Comparison of ENCODE assay signal across 8 cellular contexts in genomic region chr6:156782691-156783320, GRCh38. TPM values are rescaled to one million over a fixed set of nuclear protein-coding genes. Genes with fewer than 3 reads are reported as not detected.
A peak's percentile ranks its signal among the peaks of the same experiment; 100 is the strongest.
DNase-seq lines count a peak whose midpoint lies in the region; ATAC-seq and TF ChIP-seq lines count a peak whose summit lies in the region.

No MANE protein-coding gene starts in this region.

- TF ChIP-seq CTCF in endothelial cell (IDR thresholded peaks at IDR 0.05; ENCODE audit: unreplicated experiment), result no peak

- H3K4me1 ChIP-seq in rectal smooth muscle tissue (ENCODE audit: control insufficient read depth, insufficient read depth, low read length), result peaks cover 11% of the 10 kb centered on the region

- no peak overlapping the region for H3K4me3 Mint-ChIP-seq in endothelial cell (ENCODE audit: unreplicated experiment)

- H3K27me3 ChIP-seq in rectal smooth muscle tissue (ENCODE audit: control insufficient read depth, insufficient read depth, low read length), result no peaks in the 10 kb centered on the region

- H3K9me3 Mint-ChIP-seq in endothelial cell (ENCODE audit: unreplicated experiment), result no peaks in the 10 kb centered on the region

- ATAC-seq in GM18517 (IDR thresholded peaks at IDR 0.05; ENCODE audit: unreplicated experiment), result no peak

- in situ Hi-C loops in G401 (cut with HindIII; ENCODE audit: low sequenced_read_pairs), result no loop called here

- no peaks in the 10 kb centered on the region for H3K36me3 ChIP-seq in rectal smooth muscle tissue (ENCODE audit: control insufficient read depth, insufficient read depth, low read length)

- peaks cover 6% of the 10 kb centered on the region for H3K36me3 Mint-ChIP-seq in endothelial cell (ENCODE audit: low read depth, unreplicated experiment)

- peak overlapping the region; percentile 80 for H3K27ac Mint-ChIP-seq in endothelial cell (ENCODE audit: unreplicated experiment)

- H3K4me1 Mint-ChIP-seq in endothelial cell (ENCODE audit: unreplicated experiment), result peaks cover 36% of the 10 kb centered on the region

- peaks cover 12% of the 10 kb centered on the region for H3K27me3 Mint-ChIP-seq in endothelial cell (ENCODE audit: unreplicated experiment)

- H3K4me3 ChIP-seq in rectal smooth muscle tissue (ENCODE audit: low read length), result peak overlapping the region; percentile 55

- peak overlapping the region; percentile 70 for H3K27ac ChIP-seq in rectal smooth muscle tissue (ENCODE audit: low read depth, low read length)

- DNase-seq in G401 (ENCODE audit: low spot score) (peak; percentile 49), OCI-M1 (lab: John Stamatoyannopoulos, UW) (peak; percentile 57), endothelial cell (ENCODE audit: low spot score) (no peak), DMS53 (lab: John Stamatoyannopoulos, UW) (no peak), NCI-H128 (lab: John Stamatoyannopoulos, UW; ENCODE audit: unreplicated experiment) (no peak)
- no peak for DNase-seq in activated CD4-positive, alpha-beta T cell treated with anti-CD3 and anti-CD28 coated beads, Interleukin-2, amount 50 U/mL, for 1 hour

- no peak overlapping the region for H3K9ac ChIP-seq in rectal smooth muscle tissue (ENCODE audit: low read length)

RNA-seq across cellular contexts. Expression of gene ARID1B, which starts 5.6 kb away (rescaled TPM):
- 15.0 and 24.3 TPM in 2 replicates for total RNA-seq in G401 (2014; rRNA removed; shearing (Covaris generic))
- total RNA-seq in endothelial cell (ENCODE audit: unreplicated experiment), result 104 TPM

Comparison
In these comparisons a context has a peak if more than half of its experiments do, and no peak if none do; other contexts are left out.
1. DNase-seq: peak in G401 (single experiment) and OCI-M1 (single experiment); none in endothelial cell (single experiment), DMS53 (single experiment), activated CD4-positive, alpha-beta T cell treated with anti-CD3 and anti-CD28 coated beads, Interleukin-2, amount 50 U/mL, for 1 hour (single experiment) and NCI-H128 (single experiment).